22 cellular contexts compared by ENCODE assay signal in genomic region chr3:32551087-32551486, GRCh38. TPM values are rescaled to one million over a fixed set of nuclear protein-coding genes. Genes with fewer than 3 reads are reported as not detected.
DNase-seq lines count a peak whose midpoint lies in the region; ATAC-seq and TF ChIP-seq lines count a peak whose summit lies in the region.
"Had no signal": no experiment of that assay in that cellular context is flagged by ENCODE, and none has a peak within 500 bp of the region (broad histone marks: within the 10 kb centered on the region; RNA-seq: fewer than 3 reads in every experiment).

No MANE protein-coding gene starts in this region.

- DNase-seq in DMS79 treated with DMSO at 0.1 percent for 48 hours (lab: John Stamatoyannopoulos, UW) (peak; percentile 26), SK-N-MC (ENCODE audit: low read depth, low spot score) (no peak), mesenchymal stem cell (no peak), aorta (no peak), upper lobe of left lung (no peak), GM23248 (no peak)
- DNase-seq: activated gamma-delta T cell, C1 segment of cervical spinal cord, EL, islet precursor cell, KG1, midbrain, NCI-H146, NCI-H510A, pancreas, PC-9 had no signal

- intact Hi-C loops in aorta (cut with DNase I): no loop called here

- ATAC-seq in GM21723 (IDR thresholded peaks at IDR 0.05; ENCODE audit: unreplicated experiment): peak; percentile 56
- no peak for ATAC-seq in aorta (ENCODE audit: low FRiP score)
- ATAC-seq in GM18909 (IDR thresholded peaks at IDR 0.05; ENCODE audit: poor library complexity, unreplicated experiment): no peak
- ATAC-seq in upper lobe of left lung (ENCODE audit: low FRiP score in 2 of 2): no peak
- ATAC-seq: pancreas had no signal

- peaks cover 19% of the 10 kb centered on the region for H3K79me1 ChIP-seq in mesenchymal stem cell (replicated peaks; ENCODE audit: low read length, poor library complexity, severe bottlenecking)

- H3K27ac ChIP-seq in SK-N-MC: peak overlapping the region; percentile 19; the same call in 1 of the 2 replicates
- H3K27ac ChIP-seq in mesenchymal stem cell (ENCODE audit: low read length, poor library complexity, severe bottlenecking): peak overlapping the region; percentile 47
- no peak overlapping the region for H3K27ac ChIP-seq in aorta (ENCODE audit: low read depth in 1 of 2, low read length in 2 of 2)
- peak overlapping the region in 1 of 4 donors; percentile 12 for H3K27ac ChIP-seq in upper lobe of left lung
- no peak overlapping the region for H3K27ac ChIP-seq in GM23248
- H3K27ac ChIP-seq: coronary artery, epithelial cell of prostate, HL-60, pancreas, PC-9, tibial nerve had no signal

- H2AFZ ChIP-seq in mesenchymal stem cell (ENCODE audit: low read depth, low read length) (no peak overlapping the region), GM23248 (no peak overlapping the region)
- H2AFZ ChIP-seq: PC-9 had no signal

- no peak overlapping the region for H4K91ac ChIP-seq in mesenchymal stem cell (ENCODE audit: low read length)

- in situ Hi-C loops in GM23248 (cut with MboI): no loop called here

- TF ChIP-seq POLR2A in upper lobe of left lung (IDR thresholded peaks at IDR 0.05): no peak

- H3K4me1 ChIP-seq in mesenchymal stem cell (ENCODE audit: control insufficient read depth, insufficient read depth, low read depth, low read length) (peaks cover 6% of the 10 kb centered on the region), aorta (ENCODE audit: control insufficient read depth in 1 of 2, insufficient read depth in 2 of 2, low read length in 2 of 2) (peaks cover 6 to 10% of the 10 kb centered on the region in 2 donors), upper lobe of left lung (peaks cover 7 to 20% (median 12%) of the 10 kb centered on the region in 4 donors), GM23248 (ENCODE audit: insufficient read depth) (no peaks in the 10 kb centered on the region)
- H3K4me1 ChIP-seq: pancreas had no signal

- H3K9ac ChIP-seq in SK-N-MC (ENCODE audit: insufficient read length): no peak overlapping the region
- H3K9ac ChIP-seq in mesenchymal stem cell (ENCODE audit: low read length): no peak overlapping the region
- H3K9ac ChIP-seq in GM23248: no peak overlapping the region

- H3K4ac ChIP-seq in mesenchymal stem cell (ENCODE audit: low read depth in 1 of 2, low read length in 2 of 2): no peak overlapping the region

- H3K9me2 ChIP-seq in GM23248 (ENCODE audit: insufficient read depth): no peaks in the 10 kb centered on the region

- TF ChIP-seq CTCF in upper lobe of left lung (IDR thresholded peaks at IDR 0.05): no peak

- peaks cover 100% of the 10 kb centered on the region for H3K79me2 ChIP-seq in GM23248 (ENCODE audit: insufficient read depth)

- WGBS in mesenchymal stem cell: 93% methylated on average over 1 of the region's 2 CpGs
- 59 to 66% methylated on average over 2 of the region's 2 CpGs for WGBS in aorta, 2 donors
- WGBS in upper lobe of left lung, 2 donors: 58 to 81% methylated on average over 2 of the region's 2 CpGs
- WGBS in GM23248 (ENCODE audit: low coverage in 1 of 2, low lambda C conversion rate in 2 of 2, missing lambda C conversion rate in 2 of 2), 2 experiments: 92 to 99% methylated on average over 2 of the region's 2 CpGs

- H4K20me1 ChIP-seq in GM23248 (ENCODE audit: insufficient read depth): peaks cover 6% of the 10 kb centered on the region; the same call in 1 of the 2 replicates

- H3F3A ChIP-seq in GM23248 (ENCODE audit: insufficient read depth): no peaks in the 10 kb centered on the region

- no peak overlapping the region for H2AK5ac ChIP-seq in mesenchymal stem cell (ENCODE audit: low read length, severe bottlenecking)

- no peak overlapping the region for H2BK5ac ChIP-seq in mesenchymal stem cell (ENCODE audit: low read depth, low read length, poor library complexity, severe bottlenecking)

- H3K4me3 ChIP-seq in SK-N-MC (no peak overlapping the region), mesenchymal stem cell (ENCODE audit: insufficient read depth in 1 of 2, low read depth in 1 of 2, low read length in 2 of 2) (no peak overlapping the region), aorta (ENCODE audit: low read length in 2 of 2) (no peak overlapping the region), upper lobe of left lung (no peak overlapping the region), GM23248 (no peak overlapping the region)
- H3K4me3 ChIP-seq: coronary artery, pancreas, PC-9, tibial nerve had no signal

- H3K36me3 ChIP-seq in SK-N-MC (ENCODE audit: insufficient read depth, low read length) (no peaks in the 10 kb centered on the region), mesenchymal stem cell (ENCODE audit: control insufficient read depth in 1 of 2, insufficient read depth in 2 of 2, low read depth in 1 of 2, low read length in 2 of 2) (peaks cover 0 to 4% of the 10 kb centered on the region in 2 experiments), aorta (ENCODE audit: control insufficient read depth in 1 of 2, insufficient read depth in 2 of 2, low read length in 1 of 2) (no peaks in the 10 kb centered on the region), upper lobe of left lung (no peaks in the 10 kb centered on the region), GM23248 (ENCODE audit: low read depth) (no peaks in the 10 kb centered on the region)
- H3K36me3 ChIP-seq: pancreas had no signal

- H3K18ac ChIP-seq in mesenchymal stem cell (ENCODE audit: low read depth in 1 of 2, low read length in 2 of 2): no peak overlapping the region

- no peak for TF ChIP-seq EP300 in upper lobe of left lung (IDR thresholded peaks at IDR 0.05)

- no peak overlapping the region for H2BK120ac ChIP-seq in mesenchymal stem cell (ENCODE audit: low read depth, low read length)

- no peak overlapping the region for H3K14ac ChIP-seq in mesenchymal stem cell (ENCODE audit: low read length in 2 of 2)

- no peak overlapping the region for H2BK15ac ChIP-seq in mesenchymal stem cell (ENCODE audit: low read depth, poor library complexity, severe bottlenecking)

- no peak overlapping the region for H2BK12ac ChIP-seq in mesenchymal stem cell (ENCODE audit: low read length in 2 of 2)

- no peak overlapping the region for H3K23ac ChIP-seq in mesenchymal stem cell (ENCODE audit: low read length in 2 of 2)

- H4K8ac ChIP-seq in mesenchymal stem cell (ENCODE audit: low read length): no peak overlapping the region

- H3K4me2 ChIP-seq in mesenchymal stem cell (ENCODE audit: low read length, poor library complexity, severe bottlenecking) (no peak overlapping the region), GM23248 (ENCODE audit: unreplicated experiment) (no peak overlapping the region)
- H3K4me2 ChIP-seq: PC-9 had no signal

- no peaks in the 10 kb centered on the region for H3K9me3 ChIP-seq in SK-N-MC (ENCODE audit: low read depth, low read length)
- no peaks in the 10 kb centered on the region for H3K9me3 ChIP-seq in mesenchymal stem cell (ENCODE audit: control insufficient read depth, low read length)
- H3K9me3 ChIP-seq in aorta (ENCODE audit: control insufficient read depth, low read length): no peaks in the 10 kb centered on the region
- no peaks in the 10 kb centered on the region for H3K9me3 ChIP-seq in upper lobe of left lung
- H3K9me3 ChIP-seq in GM23248 (ENCODE audit: low read depth): no peaks in the 10 kb centered on the region
- H3K9me3 ChIP-seq: pancreas, tibial nerve had no signal

- H3K27me3 ChIP-seq in mesenchymal stem cell (ENCODE audit: control insufficient read depth in 1 of 2, insufficient read depth in 1 of 2, low read length in 2 of 2): no peaks in the 10 kb centered on the region
- H3K27me3 ChIP-seq in aorta (ENCODE audit: control insufficient read depth in 1 of 2, insufficient read depth in 2 of 2, low read length in 1 of 2): no peaks in the 10 kb centered on the region
- no peaks in the 10 kb centered on the region for H3K27me3 ChIP-seq in upper lobe of left lung
- H3K27me3 ChIP-seq in GM23248 (replicated peaks; ENCODE audit: insufficient read depth): no peaks in the 10 kb centered on the region
- H3K27me3 ChIP-seq: pancreas, tibial nerve had no signal

RNA-seq across cellular contexts. Expression of gene DYNC1LI1, which starts 19.6 kb away (rescaled TPM):
- polyA plus RNA-seq in mesenchymal stem cell (2013, experiment 1 of 2): 29.1 TPM
- polyA plus RNA-seq in mesenchymal stem cell (2013, experiment 2 of 2): 28.6 TPM
- total RNA-seq in aorta: 10 to 100 TPM; 32.2 to 39.3 TPM
- 10 to 100 TPM; 26.7 to 29.7 TPM for polyA plus RNA-seq in aorta
- total RNA-seq in upper lobe of left lung: 10 to 100 TPM; 16.8 to 42.0 (median 33.8) TPM
- total RNA-seq in GM23248 (2014; rRNA removed; shearing (Covaris generic)): 33.4 and 40.5 TPM in 2 replicates
- 35.0 and 36.7 TPM in 2 replicates for polyA plus RNA-seq in GM23248 (2016; fragmentation: Nextera tagmentation; extraction: Ambion mirVana)

RNA-seq across cellular contexts. Expression of gene CMTM6, which starts 48.4 kb away (rescaled TPM):
- polyA plus RNA-seq in mesenchymal stem cell (2013, experiment 1 of 2): 80.4 TPM
- polyA plus RNA-seq in mesenchymal stem cell (2013, experiment 2 of 2): 85.5 TPM
- 10 to 100 TPM; 31.8 to 32.1 TPM for total RNA-seq in aorta
- polyA plus RNA-seq in aorta: 10 to 100 TPM; 19.0 to 19.9 TPM
- total RNA-seq in upper lobe of left lung: 10 to 100 TPM; 16.8 to 86.0 (median 61.3) TPM
- total RNA-seq in GM23248 (2014; rRNA removed; shearing (Covaris generic)): 91.7 and 104 TPM in 2 replicates
- 78.6 and 82.9 TPM in 2 replicates for polyA plus RNA-seq in GM23248 (2016; fragmentation: Nextera tagmentation; extraction: Ambion mirVana)

Comparison
In these comparisons a context has a peak if more than half of its experiments do, and no peak if none do; other contexts are left out.
1. H3K27ac ChIP-seq: peak in SK-N-MC (single experiment) and mesenchymal stem cell (single experiment); none in aorta (0 of 2) and GM23248 (single experiment).